ENCODE assay signal across 18 cellular contexts in genomic region chr1:157442065-157442464, GRCh38.
DNase-seq lines count a peak whose midpoint lies in the region; ATAC-seq and TF ChIP-seq lines count a peak whose summit lies in the region.
"Had no signal": no experiment of that assay in that cellular context is flagged by ENCODE, and none has a peak within 500 bp of the region (broad histone marks: within the 10 kb centered on the region; RNA-seq: fewer than 3 reads in every experiment).

No MANE protein-coding gene starts in this region.

- 100% methylated on average over 1 of the region's 1 CpG; no CpG with 5 or more reads in 1 of the 2 experiments for WGBS in ectodermal cell, 2 experiments
- 100% methylated on average over 1 of the region's 1 CpG for WGBS in gastroesophageal sphincter (ENCODE audit: low coverage in 1 of 2), 2 donors

- H3K27ac Mint-ChIP-seq in Caco-2 (ENCODE audit: unreplicated experiment), result peak overlapping the region; percentile 79
- H3K27ac Mint-ChIP-seq in neural progenitor cell, result no peak overlapping the region

- TF ChIP-seq POLR2A in gastroesophageal sphincter (IDR thresholded peaks at IDR 0.05), result no peak

- H3K27ac ChIP-seq in ectodermal cell (ENCODE audit: insufficient read depth, low read depth, low read length, poor library complexity, severe bottlenecking) (peak overlapping the region; percentile 42), neural progenitor cell (peak overlapping the region; percentile 26), gastroesophageal sphincter (no peak overlapping the region)
- H3K27ac ChIP-seq: C4-2B, GM23248 had no signal

- no TSS peak for BruUV-seq in Caco-2 (replicated peaks; lab: Mats Ljungman, UMichigan)

- H3K9me3 Mint-ChIP-seq in Caco-2 (ENCODE audit: unreplicated experiment) (peaks cover 17% of the 10 kb centered on the region), neural progenitor cell (no peaks in the 10 kb centered on the region)

- H3K27me3 Mint-ChIP-seq in Caco-2 (ENCODE audit: insufficient read depth, unreplicated experiment) (no peaks in the 10 kb centered on the region), neural progenitor cell (ENCODE audit: insufficient read depth, low read depth) (no peaks in the 10 kb centered on the region)

- H3K4me1 ChIP-seq in Caco-2 (peaks cover 51% of the 10 kb centered on the region), ectodermal cell (ENCODE audit: control insufficient read depth, insufficient read depth, low read length) (peaks cover 3% of the 10 kb centered on the region), neural progenitor cell (peaks cover 29% of the 10 kb centered on the region), gastroesophageal sphincter (no peaks in the 10 kb centered on the region)

- H3K4me2 ChIP-seq in neural progenitor cell, result peak overlapping the region; percentile 26

- peaks cover 37% of the 10 kb centered on the region for H3K9me3 ChIP-seq in Caco-2
- H3K9me3 ChIP-seq in ectodermal cell (ENCODE audit: control insufficient read depth, low read length), result no peaks in the 10 kb centered on the region
- H3K9me3 ChIP-seq in neural progenitor cell (ENCODE audit: low read depth), result no peaks in the 10 kb centered on the region
- H3K9me3 ChIP-seq in gastroesophageal sphincter, result no peaks in the 10 kb centered on the region

- H3K9ac ChIP-seq in neural progenitor cell, result no peak overlapping the region
- H3K9ac ChIP-seq: GM23248 had no signal

- H3K27me3 ChIP-seq in Caco-2 (replicated peaks; ENCODE audit: control insufficient read depth, insufficient read depth, low read length) (no peaks in the 10 kb centered on the region), ectodermal cell (ENCODE audit: control insufficient read depth, insufficient read depth, low read length, poor library complexity, severe bottlenecking) (no peaks in the 10 kb centered on the region), neural progenitor cell (no peaks in the 10 kb centered on the region), gastroesophageal sphincter (no peaks in the 10 kb centered on the region)

- H3K36me3 ChIP-seq in Caco-2 (ENCODE audit: control insufficient read depth, insufficient read depth, low read length) (no peaks in the 10 kb centered on the region), ectodermal cell (ENCODE audit: control insufficient read depth, insufficient read depth, low read length) (no peaks in the 10 kb centered on the region), neural progenitor cell (no peaks in the 10 kb centered on the region), gastroesophageal sphincter (no peaks in the 10 kb centered on the region)

- H3K36me3 Mint-ChIP-seq in Caco-2 (ENCODE audit: insufficient read depth, unreplicated experiment) (peaks cover 19% of the 10 kb centered on the region), neural progenitor cell (no peaks in the 10 kb centered on the region)

- POLR2A ChIA-PET in Caco-2 (lab: Charles Lee), result no interaction called here

- intact Hi-C loops in Caco-2 (cut with micrococcal nuclease; ENCODE audit: unreplicated experiment), result loop anchor here (1.0 to 5.0 kb wide), 5 partner anchors 9 to 205 kb away; no protein-coding TSS in a partner anchor

- TF ChIP-seq CTCF in Caco-2 (IDR thresholded peaks at IDR 0.05; ENCODE audit: insufficient read depth in 1 of 2, low read depth in 1 of 2, low read length in 1 of 2, severe bottlenecking in 1 of 2, unreplicated experiment in 1 of 2), result no peak
- no peak for TF ChIP-seq CTCF in neural progenitor cell (IDR thresholded peaks at IDR 0.05)
- TF ChIP-seq CTCF in gastroesophageal sphincter (IDR thresholded peaks at IDR 0.05), result no peak

- no peak overlapping the region for H3K4me3 ChIP-seq in Caco-2 (ENCODE audit: low read depth, low read length)
- no peak overlapping the region for H3K4me3 ChIP-seq in ectodermal cell (ENCODE audit: insufficient read depth, low read depth, low read length)
- H3K4me3 ChIP-seq in neural progenitor cell, result no peak overlapping the region
- H3K4me3 ChIP-seq in gastroesophageal sphincter, result no peak overlapping the region
- H3K4me3 ChIP-seq: GM23248 had no signal

- CTCF ChIA-PET in Caco-2 (lab: Charles Lee), result no interaction called here

- H2AFZ ChIP-seq in neural progenitor cell (replicated peaks), result no peak overlapping the region
- H2AFZ ChIP-seq: GM23248 had no signal

- peaks cover 18% of the 10 kb centered on the region for H3F3A ChIP-seq in neural progenitor cell (ENCODE audit: low read depth)

- no peaks in the 10 kb centered on the region for H3K79me2 ChIP-seq in neural progenitor cell (ENCODE audit: low read depth)

- no peak for TF ChIP-seq EP300 in gastroesophageal sphincter (IDR thresholded peaks at IDR 0.05)

- DNase-seq in Caco-2 (peak; percentile 72 to 75), left lobe of liver (ENCODE audit: low spot score) (no peak), neural progenitor cell (ENCODE audit: low spot score) (peak; percentile 13), SK-N-DZ (ENCODE audit: low spot score) (no peak)
- DNase-seq: COR-L47, DND-41, GM23248, IMR-90, Kasumi-1, NCI-H187 treated with DMSO at 0.1 percent for 48 hours, NCI-H446 treated with DMSO at 0.1 percent for 48 hours, NCI-H748 treated with DMSO at 0.1 percent for 48 hours, SIG-M5 had no signal

- no peaks in the 10 kb centered on the region for H4K20me1 ChIP-seq in neural progenitor cell (ENCODE audit: low read depth)

- peak; percentile 78 for ATAC-seq in left lobe of liver
- ATAC-seq in gastroesophageal sphincter, result no peak
- no peak for ATAC-seq in HG03175 (IDR thresholded peaks at IDR 0.05; ENCODE audit: unreplicated experiment)
- no peak for ATAC-seq in GM19324 (IDR thresholded peaks at IDR 0.05; ENCODE audit: low FRiP score, unreplicated experiment)

- peaks cover 24% of the 10 kb centered on the region for H3K4me1 Mint-ChIP-seq in Caco-2 (ENCODE audit: low read depth, unreplicated experiment)
- H3K4me1 Mint-ChIP-seq in neural progenitor cell, result peaks cover 11% of the 10 kb centered on the region

- H3K4me3 Mint-ChIP-seq in Caco-2 (ENCODE audit: unreplicated experiment) (peak overlapping the region; percentile 48), neural progenitor cell (no peak overlapping the region)

Comparison
In these comparisons a context has a peak if more than half of its experiments do, and no peak if none do; other contexts are left out.
1. DNase-seq: peak in Caco-2 (2 of 2) and neural progenitor cell (single experiment); none in left lobe of liver (single experiment) and SK-N-DZ (single experiment).
2. H3K27ac ChIP-seq: peak in ectodermal cell (single experiment) and neural progenitor cell (single experiment); none in gastroesophageal sphincter (0 of 4).